1 cellular context compared by ENCODE assay signal in genomic region chr7:75808106-75808505, GRCh38.
TF ChIP-seq lines count a peak whose summit lies in the region.

No MANE protein-coding gene starts in this region.

TF ChIP-seq in GM23338, 12 proteins besides CTCF, POLR2A, EP300 and RAD21 (continued from another document):
- TF ChIP-seq ZNF462 (CRISPR knock-in tag; IDR thresholded peaks at IDR 0.05): no peak
- TF ChIP-seq CREB1 (CRISPR knock-in tag; IDR thresholded peaks at IDR 0.05; ENCODE audit: low read depth): no peak
- TF ChIP-seq ZNF331 (CRISPR knock-in tag; IDR thresholded peaks at IDR 0.05; ENCODE audit: low read depth): no peak
- no peak for TF ChIP-seq POLR2AphosphoS5 (IDR thresholded peaks at IDR 0.05; ENCODE audit: low read depth)
